22 cellular contexts compared by ENCODE assay signal in the genomic region with DNA sequence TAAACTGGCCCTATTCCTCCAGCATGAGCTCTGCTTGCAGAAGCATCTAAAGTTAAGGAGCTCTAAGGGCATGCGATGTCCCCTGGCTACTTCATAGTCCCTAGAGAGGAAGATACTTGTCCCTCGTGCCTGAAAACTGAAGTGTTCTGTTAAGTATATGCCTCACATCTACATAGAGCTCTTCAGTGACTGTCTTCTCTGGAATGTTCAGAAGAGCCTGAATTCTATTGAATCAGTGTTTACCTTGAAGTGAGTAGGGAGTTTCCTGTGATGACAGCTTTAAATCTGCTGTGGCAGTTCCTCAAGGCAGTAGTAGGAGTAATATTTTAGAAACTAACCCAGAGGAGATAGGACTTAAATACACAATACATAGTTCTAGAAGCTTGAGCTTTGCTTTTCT.
DNase-seq lines count a peak whose midpoint lies in the region; ATAC-seq, FAIRE-seq and TF ChIP-seq lines count a peak whose summit lies in the region.
"Had no signal": no experiment of that assay in that cellular context is flagged by ENCODE, and none has a peak within 500 bp of the region (broad histone marks: within the 10 kb centered on the region; RNA-seq: fewer than 3 reads in every experiment).

No MANE protein-coding gene starts in this region.

- no peaks in the 10 kb centered on the region for H3K36me3 Mint-ChIP-seq in activated CD8-positive, alpha-beta T cell treated with anti-CD3 and anti-CD28 coated beads, Interleukin-2, amount 10 ng/mL, durations not matched to agents 7 days and 5 days (ENCODE audit: low read depth)
- H3K36me3 Mint-ChIP-seq: CD8-positive, alpha-beta T cell had no signal

- intact Hi-C loops in lower lobe of right lung (cut with DNase I) (no loop called here), left colon (cut with DNase I, micrococcal nuclease) (no loop called here)

- no peaks in the 10 kb centered on the region for H3K9me3 ChIP-seq in lower lobe of right lung
- H3K9me3 ChIP-seq: neutrophil, psoas muscle, SK-N-SH had no signal

- peaks cover 10% of the 10 kb centered on the region for H3K27me3 Mint-ChIP-seq in activated CD8-positive, alpha-beta T cell treated with anti-CD3 and anti-CD28 coated beads, Interleukin-2, amount 10 ng/mL, durations not matched to agents 7 days and 5 days (ENCODE audit: low read depth)

- H3K27ac Mint-ChIP-seq in activated CD8-positive, alpha-beta T cell treated with anti-CD3 and anti-CD28 coated beads, Interleukin-2, amount 10 ng/mL, durations not matched to agents 7 days and 5 days = no peak overlapping the region
- H3K27ac Mint-ChIP-seq: activated T-cell treated with anti-CD3 and anti-CD28 coated beads, Interleukin-2, amount 50 U/mL, for 72 hours; CD8-positive, alpha-beta T cell had no signal

- H3K27ac ChIP-seq in lower lobe of right lung = no peak overlapping the region
- H3K27ac ChIP-seq: neutrophil, PC-9, psoas muscle, skin epidermis had no signal

- TF ChIP-seq CTCF in bronchial epithelial cell (IDR thresholded peaks at IDR 0.05; ENCODE audit: insufficient read depth, low read length, severe bottlenecking) (no peak), lower lobe of right lung (IDR thresholded peaks at IDR 0.05) (no peak)

- H3K4me1 ChIP-seq in lower lobe of right lung = peaks cover 4% of the 10 kb centered on the region
- H3K4me1 ChIP-seq: psoas muscle had no signal

- H3K4me3 Mint-ChIP-seq in activated CD8-positive, alpha-beta T cell treated with anti-CD3 and anti-CD28 coated beads, Interleukin-2, amount 10 ng/mL, durations not matched to agents 7 days and 5 days = no peak overlapping the region
- H3K4me3 Mint-ChIP-seq: activated T-cell treated with anti-CD3 and anti-CD28 coated beads, Interleukin-2, amount 50 U/mL, for 72 hours; CD8-positive, alpha-beta T cell had no signal

- CTCF ChIA-PET in activated CD8-positive, alpha-beta T cell treated with anti-CD3 and anti-CD28 coated beads, Interleukin-2, amount 10 ng/mL, durations not matched to agents 7 days and 5 days (lab: Charles Lee) = interaction anchor here (0.8 kb wide), 1 partner anchor 116 kb away, joined by 3 read pairs; no protein-coding TSS in a partner anchor

- no peaks in the 10 kb centered on the region for H3K36me3 ChIP-seq in bronchial epithelial cell (ENCODE audit: control insufficient read depth, insufficient read depth, low read length)
- H3K36me3 ChIP-seq in lower lobe of right lung = no peaks in the 10 kb centered on the region
- H3K36me3 ChIP-seq: neutrophil had no signal

- ATAC-seq in lower lobe of right lung (peak; percentile 16 to 31), left colon (no peak)
- ATAC-seq in activated CD8-positive, alpha-beta T cell treated with anti-CD3 and anti-CD28 coated beads, Interleukin-2, amount 10 ng/mL, durations not matched to agents 7 days and 5 days = no peak
- ATAC-seq: activated T-cell treated with anti-CD3 and anti-CD28 coated beads, Interleukin-2, amount 50 U/mL, for 72 hours; CD8-positive, alpha-beta T cell; psoas muscle had no signal

- no peaks in the 10 kb centered on the region for H3K27me3 ChIP-seq in bronchial epithelial cell (ENCODE audit: control insufficient read depth, insufficient read depth, low read length)
- no peaks in the 10 kb centered on the region for H3K27me3 ChIP-seq in lower lobe of right lung (ENCODE audit: low read depth)

- TF ChIP-seq POLR2A in erythroblast (IDR thresholded peaks at IDR 0.05; ENCODE audit: low read length) = no peak

- POLR2A ChIA-PET in activated CD8-positive, alpha-beta T cell treated with anti-CD3 and anti-CD28 coated beads, Interleukin-2, amount 10 ng/mL, durations not matched to agents 7 days and 5 days (lab: Charles Lee) = no interaction called here

- H3K4me3 ChIP-seq in bronchial epithelial cell (ENCODE audit: low read depth, low read length) = no peak overlapping the region
- H3K4me3 ChIP-seq in lower lobe of right lung = no peak overlapping the region
- H3K4me3 ChIP-seq: PC-9, psoas muscle, skin epidermis had no signal

- DNase-seq in EH (ENCODE audit: low read depth) (peak; percentile 79), HTR-8/SVneo (ENCODE audit: insufficient read length, low spot score) (peak; percentile 21), bronchial epithelial cell (ENCODE audit: low read depth) (peak; percentile 95), lower lobe of right lung (no peak), erythroblast (lab: John Stamatoyannopoulos, UW) (no peak), left colon (no peak)
- no peak for DNase-seq in activated CD8-positive, alpha-beta T cell treated with anti-CD3 and anti-CD28 coated beads, Interleukin-2, amount 10 ng/mL, durations not matched to agents 7 days and 5 days
- no peak for DNase-seq in activated CD8-positive, alpha-beta memory T cell treated with anti-CD3 and anti-CD28 coated beads, Interleukin-2, amount 50 U/mL, for 4 hours
- DNase-seq: activated naive CD4-positive, alpha-beta T cell treated with anti-CD3 and anti-CD28 coated beads, Interleukin-2, amount 50 U/mL, for 16 hours; activated T-cell treated with anti-CD3 and anti-CD28 coated beads, Interleukin-2, amount 50 U/mL, for 72 hours; CD8-positive, alpha-beta T cell; DMS79; effector CD8-positive, alpha-beta T cell; MM.1S; NCI-H1436 treated with DMSO at 0.1 percent for 48 hours; psoas muscle; SK-N-SH; stimulated activated naive CD4-positive, alpha-beta T cell treated with Interleukin-2 at 50 U/mL for 16 hours; T-helper 9 cell had no signal

- no peaks in the 10 kb centered on the region for H3K4me1 Mint-ChIP-seq in activated CD8-positive, alpha-beta T cell treated with anti-CD3 and anti-CD28 coated beads, Interleukin-2, amount 10 ng/mL, durations not matched to agents 7 days and 5 days (ENCODE audit: low read depth)

- H3K9me3 Mint-ChIP-seq in activated CD8-positive, alpha-beta T cell treated with anti-CD3 and anti-CD28 coated beads, Interleukin-2, amount 10 ng/mL, durations not matched to agents 7 days and 5 days (ENCODE audit: insufficient read depth) = no peaks in the 10 kb centered on the region
- H3K9me3 Mint-ChIP-seq: activated T-cell treated with anti-CD3 and anti-CD28 coated beads, Interleukin-2, amount 50 U/mL, for 72 hours; CD8-positive, alpha-beta T cell had no signal

- FAIRE-seq in HTR-8/SVneo (lab: Jason Lieb, UNC) = no peak
- no peak for FAIRE-seq in bronchial epithelial cell (lab: Jason Lieb, UNC)

Comparison
In these comparisons a context has a peak if more than half of its experiments do, and no peak if none do; other contexts are left out.
1. DNase-seq: peak in EH (single experiment), HTR-8/SVneo (single experiment) and bronchial epithelial cell (single experiment); none in lower lobe of right lung (single experiment), erythroblast (0 of 2), activated CD8-positive, alpha-beta T cell treated with anti-CD3 and anti-CD28 coated beads, Interleukin-2, amount 10 ng/mL, durations not matched to agents 7 days and 5 days (single experiment), left colon (0 of 2) and activated CD8-positive, alpha-beta memory T cell treated with anti-CD3 and anti-CD28 coated beads, Interleukin-2, amount 50 U/mL, for 4 hours (single experiment).
2. ATAC-seq: peak in lower lobe of right lung (2 of 2); none in activated CD8-positive, alpha-beta T cell treated with anti-CD3 and anti-CD28 coated beads, Interleukin-2, amount 10 ng/mL, durations not matched to agents 7 days and 5 days (single experiment) and left colon (single experiment).